8 cellular contexts compared by ENCODE assay signal in the genomic region with DNA sequence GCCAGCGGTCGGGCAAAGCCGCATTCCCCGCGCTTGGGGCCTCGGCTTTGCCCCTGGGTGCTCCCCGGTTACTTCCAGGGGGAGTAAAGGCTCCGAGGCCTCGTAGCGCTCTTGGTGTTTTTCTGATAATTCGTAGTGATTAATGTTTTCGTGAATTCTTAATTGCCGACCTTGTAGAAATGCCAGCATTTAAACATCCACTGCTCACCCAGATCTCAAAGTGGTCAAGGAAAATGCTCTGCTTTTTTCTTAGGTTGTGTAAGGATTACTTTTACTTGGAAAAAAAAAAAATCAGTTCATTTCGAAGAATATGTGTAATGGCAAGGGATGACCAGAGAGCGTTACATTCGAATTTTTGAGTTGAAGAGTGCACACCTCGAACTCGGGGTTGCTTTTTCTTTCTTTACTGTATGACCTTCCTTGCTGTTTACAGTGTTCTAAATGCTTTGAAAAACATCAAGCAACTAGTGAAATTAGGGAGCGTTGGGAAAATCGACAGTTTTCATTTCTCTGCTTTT. TPM values are rescaled to one million over a fixed set of nuclear protein-coding genes. Genes with fewer than 3 reads are reported as not detected.
A peak's percentile ranks its signal among the peaks of the same experiment; 100 is the strongest.
DNase-seq lines count a peak whose midpoint lies in the region; ATAC-seq and TF ChIP-seq lines count a peak whose summit lies in the region.

No MANE protein-coding gene starts in this region.

- H3K4me3 Mint-ChIP-seq in activated T-helper 17 cell treated with anti-CD3 and anti-CD28 coated beads, Interleukin-2, amount 50 U/mL, for 72 hours = peak overlapping the region; percentile 95

- H3K4me1 Mint-ChIP-seq in activated T-helper 17 cell treated with anti-CD3 and anti-CD28 coated beads, Interleukin-2, amount 50 U/mL, for 72 hours = peaks cover 11% of the 10 kb centered on the region

- peak overlapping the region; percentile 81 for H3K4me2 ChIP-seq in hepatocyte
- peak overlapping the region; percentile 88 for H3K4me2 ChIP-seq in smooth muscle cell

- H3K79me2 ChIP-seq in hepatocyte (peaks cover 38% of the 10 kb centered on the region), smooth muscle cell (ENCODE audit: low read depth) (peaks cover 38% of the 10 kb centered on the region)

- H4K20me1 ChIP-seq in hepatocyte (ENCODE audit: insufficient read depth, poor library complexity, severe bottlenecking) = peaks cover 7% of the 10 kb centered on the region
- peaks cover 31% of the 10 kb centered on the region for H4K20me1 ChIP-seq in smooth muscle cell (ENCODE audit: low read depth)

- no peak for TF ChIP-seq CTCF in A673 (conservative IDR thresholded peaks at IDR 0.05; ENCODE audit: low read depth, low read length)
- TF ChIP-seq CTCF in hepatocyte (IDR thresholded peaks at IDR 0.05; ENCODE audit: poor library complexity) = no peak
- no peak for TF ChIP-seq CTCF in smooth muscle cell (IDR thresholded peaks at IDR 0.05; ENCODE audit: borderline replicate concordance, insufficient read depth, poor library complexity, severe bottlenecking)

- H3K4me3 ChIP-seq in A673 (ENCODE audit: low read depth, low read length, poor library complexity, severe bottlenecking) (peak overlapping the region; percentile 92), hepatocyte (peak overlapping the region; percentile 60), smooth muscle cell (peak overlapping the region; percentile 77)

- no peaks in the 10 kb centered on the region for H3F3A ChIP-seq in smooth muscle cell (ENCODE audit: low read depth)

- H3K9ac ChIP-seq in smooth muscle cell (ENCODE audit: low read depth) = peak overlapping the region; percentile 91

- no peaks in the 10 kb centered on the region for H3K27me3 Mint-ChIP-seq in activated T-helper 17 cell treated with anti-CD3 and anti-CD28 coated beads, Interleukin-2, amount 50 U/mL, for 72 hours

- ATAC-seq in activated T-helper 17 cell treated with anti-CD3 and anti-CD28 coated beads, Interleukin-2, amount 50 U/mL, for 72 hours (replicated peaks) = no peak
- ATAC-seq in HG03565 (IDR thresholded peaks at IDR 0.05; ENCODE audit: unreplicated experiment) = no peak

- H2AFZ ChIP-seq in hepatocyte = peak overlapping the region; percentile 63
- H2AFZ ChIP-seq in smooth muscle cell (ENCODE audit: low read depth) = peak overlapping the region; percentile 81

- intact Hi-C loops in A673 (cut with micrococcal nuclease; ENCODE audit: unreplicated experiment) = loop anchor here (5.0 kb wide), 1 partner anchor 68 kb away; no protein-coding TSS in a partner anchor

- H3K27ac Mint-ChIP-seq in activated T-helper 17 cell treated with anti-CD3 and anti-CD28 coated beads, Interleukin-2, amount 50 U/mL, for 72 hours = peak overlapping the region; percentile 99

- no peaks in the 10 kb centered on the region for H3K9me3 Mint-ChIP-seq in activated T-helper 17 cell treated with anti-CD3 and anti-CD28 coated beads, Interleukin-2, amount 50 U/mL, for 72 hours

- POLR2A ChIA-PET in A673 (lab: Charles Lee; ENCODE audit: low non-redundant PET) = no interaction called here

- no peaks in the 10 kb centered on the region for H3K9me2 ChIP-seq in hepatocyte (replicated peaks; ENCODE audit: insufficient read depth)

- H3K4me1 ChIP-seq in A673 (ENCODE audit: insufficient read depth, low read length, poor library complexity, severe bottlenecking) (peaks cover 16% of the 10 kb centered on the region), hepatocyte (ENCODE audit: insufficient read depth) (peaks cover 20% of the 10 kb centered on the region), smooth muscle cell (ENCODE audit: low read depth) (peaks cover 17% of the 10 kb centered on the region)

- H3K9me3 ChIP-seq in A673 (ENCODE audit: low read depth, low read length, poor library complexity, severe bottlenecking) = no peaks in the 10 kb centered on the region
- H3K9me3 ChIP-seq in hepatocyte (ENCODE audit: low read depth) = no peaks in the 10 kb centered on the region
- H3K9me3 ChIP-seq in smooth muscle cell (replicated peaks; ENCODE audit: low read depth) = no peaks in the 10 kb centered on the region

- BruUV-seq in A673 (replicated peaks; lab: Mats Ljungman, UMichigan) = no TSS peak

- 30% methylated on average over 20 of the region's 20 CpGs for WGBS in hepatocyte (ENCODE audit: low lambda C conversion rate, missing lambda C conversion rate)
- 27% methylated on average over 20 of the region's 20 CpGs for WGBS in smooth muscle cell (ENCODE audit: low lambda C conversion rate)

- DNase-seq in A673 (ENCODE audit: low spot score) = peak; percentile 22
- peak; percentile 20 for DNase-seq in HCEC 1CT
- DNase-seq in hepatocyte (ENCODE audit: low spot score) = no peak
- no peak for DNase-seq in smooth muscle cell (lab: John Stamatoyannopoulos, UW; ENCODE audit: unreplicated experiment)
- no peak for DNase-seq in stimulated activated CD4-positive, alpha-beta T cell treated with anti-CD3 and anti-CD28 coated beads, Interleukin-12 subunit alpha, Interleukin-12 subunit beta, amount 100 ng/mL, for 4 hours
- DNase-seq in DMS153 treated with DMSO at 0.1 percent for 48 hours (lab: John Stamatoyannopoulos, UW; ENCODE audit: unreplicated experiment) = no peak

- peaks cover 44% of the 10 kb centered on the region for H3K36me3 Mint-ChIP-seq in activated T-helper 17 cell treated with anti-CD3 and anti-CD28 coated beads, Interleukin-2, amount 50 U/mL, for 72 hours (ENCODE audit: low read depth)

- CTCF ChIA-PET in A673 (lab: Charles Lee) = no interaction called here

- peak overlapping the region; percentile 90 for H3K27ac ChIP-seq in A673 (ENCODE audit: low read depth, low read length, poor library complexity, severe bottlenecking)
- peak overlapping the region; percentile 97 for H3K27ac ChIP-seq in hepatocyte
- H3K27ac ChIP-seq in smooth muscle cell (ENCODE audit: low read depth) = peak overlapping the region; percentile 93

- H3K36me3 ChIP-seq in A673 (ENCODE audit: insufficient read depth, low read length, poor library complexity, severe bottlenecking) (no peaks in the 10 kb centered on the region), hepatocyte (replicated peaks; ENCODE audit: insufficient read depth, low read depth) (no peaks in the 10 kb centered on the region), smooth muscle cell (ENCODE audit: low read depth) (no peaks in the 10 kb centered on the region)

- H3K27me3 ChIP-seq in A673 (replicated peaks; ENCODE audit: insufficient read depth, low read depth, low read length, poor library complexity) (no peaks in the 10 kb centered on the region), hepatocyte (no peaks in the 10 kb centered on the region), smooth muscle cell (ENCODE audit: low read depth) (no peaks in the 10 kb centered on the region)

RNA-seq across cellular contexts. Expression of gene TUT7, which starts 0.7 kb away (rescaled TPM):
- total RNA-seq in A673 (2021) = 18.4 and 22.7 TPM in 2 replicates
- 10 to 100 TPM; 42.7 to 79.0 TPM for total RNA-seq in activated T-helper 17 cell treated with anti-CD3 and anti-CD28 coated beads, Interleukin-2, amount 50 U/mL, for 72 hours
- 32.1 and 33.1 TPM in 2 replicates for total RNA-seq in hepatocyte
- polyA plus RNA-seq in hepatocyte = 21.5 and 25.1 TPM in 2 replicates
- total RNA-seq in smooth muscle cell = 35.7 and 43.9 TPM in 2 replicates
- polyA plus RNA-seq in smooth muscle cell = 14.9 and 16.0 TPM in 2 replicates

Comparison
In these comparisons a context has a peak if more than half of its experiments do, and no peak if none do; other contexts are left out.
1. DNase-seq: peak in A673 (single experiment) and HCEC 1CT (single experiment); none in hepatocyte (single experiment), smooth muscle cell (single experiment), stimulated activated CD4-positive, alpha-beta T cell treated with anti-CD3 and anti-CD28 coated beads, Interleukin-12 subunit alpha, Interleukin-12 subunit beta, amount 100 ng/mL, for 4 hours (single experiment) and DMS153 treated with DMSO at 0.1 percent for 48 hours (single experiment).
2. Peak in every context shown above with its lines, with median percentiles within 50 percentile points of each other: H3K27ac ChIP-seq and H3K4me3 ChIP-seq.